Comparison of ENCODE assay signal across 8 cellular contexts in the genomic region with DNA sequence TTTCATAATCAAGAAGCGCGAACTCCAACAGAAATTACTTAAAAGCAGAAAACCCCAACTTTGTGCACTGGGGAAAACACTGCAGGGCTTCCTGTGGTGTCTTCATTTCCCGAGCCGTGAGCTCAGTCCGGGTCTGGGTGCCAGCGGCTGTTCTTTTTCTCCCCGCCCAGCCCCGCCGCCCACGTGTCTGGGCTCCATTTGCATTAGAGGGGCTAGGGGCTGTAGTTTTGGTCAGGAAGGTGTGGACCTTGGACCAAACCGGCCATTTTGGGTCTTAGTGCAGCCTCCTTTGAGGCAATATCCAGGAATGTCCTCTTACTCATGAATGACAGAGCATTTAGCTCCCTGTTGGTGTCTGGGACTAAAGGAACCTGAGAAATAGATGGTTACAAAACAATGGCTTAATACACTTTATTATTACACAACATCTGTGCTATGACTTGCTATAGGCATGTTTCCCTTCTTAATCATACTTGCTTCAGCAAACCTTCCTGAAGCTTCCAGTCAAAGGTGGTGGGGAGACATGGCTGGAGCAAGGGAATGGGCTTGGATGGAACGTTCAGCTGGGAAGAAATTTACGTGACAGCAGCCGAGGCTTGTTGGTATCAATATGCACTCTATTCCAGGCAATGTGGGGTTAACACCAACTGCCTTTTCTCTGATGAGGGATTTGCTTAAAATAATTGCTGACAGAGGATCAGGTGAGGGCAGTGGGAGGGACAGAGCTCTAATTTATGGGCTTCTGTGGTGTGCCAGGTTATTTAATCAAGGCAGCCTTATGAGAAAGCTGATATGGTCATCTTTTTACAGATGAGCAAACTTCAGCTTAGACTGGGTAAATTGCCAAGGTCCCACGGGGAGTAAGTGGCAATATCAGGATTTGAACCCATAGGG. TPM values are rescaled to one million over a fixed set of nuclear protein-coding genes. Genes with fewer than 3 reads are reported as not detected.
A peak's percentile ranks its signal among the peaks of the same experiment; 100 is the strongest.
DNase-seq lines count a peak whose midpoint lies in the region; ATAC-seq and TF ChIP-seq lines count a peak whose summit lies in the region.

No MANE protein-coding gene starts in this region.

- ATAC-seq in HG03139 (IDR thresholded peaks at IDR 0.05; ENCODE audit: unreplicated experiment) (peak; percentile 28), HG03108 (IDR thresholded peaks at IDR 0.05; ENCODE audit: unreplicated experiment) (no peak)

- H3K36me3 ChIP-seq in Peyer's patch (no peaks in the 10 kb centered on the region), left ventricle myocardium inferior (no peaks in the 10 kb centered on the region)

- H3K4me1 ChIP-seq in Peyer's patch (peaks cover 0 to 25% (median 10%) of the 10 kb centered on the region in 4 donors), left ventricle myocardium inferior (peaks cover 47% of the 10 kb centered on the region)

- peak overlapping the region; percentile 59 to 80 (median 78) for H3K4me3 ChIP-seq in Peyer's patch
- H3K4me3 ChIP-seq in left ventricle myocardium inferior, result peak overlapping the region; percentile 81

- TF ChIP-seq POLR2A in Peyer's patch (IDR thresholded peaks at IDR 0.05), result no peak

- H3K27me3 ChIP-seq in Peyer's patch, result no peaks in the 10 kb centered on the region
- no peaks in the 10 kb centered on the region for H3K27me3 ChIP-seq in left ventricle myocardium inferior (ENCODE audit: low read depth)

- H3K27ac ChIP-seq in Peyer's patch (peak overlapping the region; percentile 68 to 83 (median 81)), adipose tissue (ENCODE audit: low read depth, low read length) (peak overlapping the region; percentile 85), left ventricle myocardium inferior (replicated peaks) (peak overlapping the region; percentile 88)

- TF ChIP-seq CTCF in Peyer's patch (IDR thresholded peaks at IDR 0.05) (no peak), left ventricle myocardium inferior (IDR thresholded peaks at IDR 0.05; ENCODE audit: borderline replicate concordance) (no peak)

- 8 to 12% (median 10%) methylated on average over 15 of the region's 15 CpGs for WGBS in adipose tissue, 3 donors

- DNase-seq in D341Med (ENCODE audit: low spot score), result peak; percentile 61
- DNase-seq in Peyer's patch, result peak in 2 of 3 donors; percentile 47 to 70
- peak; percentile 65 for DNase-seq in left ventricle myocardium inferior
- peak; percentile 94 for DNase-seq in posterior vena cava (ENCODE audit: low spot score)
- DNase-seq in NCI-H128 (lab: John Stamatoyannopoulos, UW; ENCODE audit: unreplicated experiment), result no peak

- H3K9me3 ChIP-seq in Peyer's patch (no peaks in the 10 kb centered on the region), left ventricle myocardium inferior (replicated peaks) (no peaks in the 10 kb centered on the region)

- intact Hi-C loops in left ventricle myocardium inferior (cut with micrococcal nuclease) (no loop called here), posterior vena cava (cut with DNase I) (loop anchor here in 1 of 2 donors (10.0 kb wide), 1 partner anchor 48 kb away; no protein-coding TSS in a partner anchor)

RNA-seq across cellular contexts. Expression of gene AGTRAP, which starts 1.1 kb away (rescaled TPM):
- total RNA-seq in Peyer's patch (10 to 100 TPM in 3 of 4 donors, 1 to 10 TPM in 1; 9.5 to 32.2 (median 25.5) TPM), left ventricle myocardium inferior (16.6 TPM), posterior vena cava (10 to 100 TPM; 35.1 to 39.1 TPM)
- polyA plus RNA-seq in adipose tissue, result 10 to 100 TPM; 52.4 to 72.3 (median 63.3) TPM

RNA-seq across cellular contexts. Expression of gene C1orf167, which starts 25.0 kb away (rescaled TPM):
- total RNA-seq in Peyer's patch (not detected), left ventricle myocardium inferior (2.5 TPM), posterior vena cava (1 to 10 TPM; 2.1 to 2.3 TPM)
- polyA plus RNA-seq in adipose tissue, result 1 to 10 TPM in 2 of 3 donors, under 1 TPM in 1; 0.83 to 2.7 (median 2.1) TPM

RNA-seq across cellular contexts. Expression of gene DRAXIN, which starts 45.5 kb away (rescaled TPM):
- total RNA-seq in Peyer's patch, result not detected
- under 1 TPM; under 0.01 to 0.03 (median 0.01) TPM for polyA plus RNA-seq in adipose tissue
- 0.05 TPM for total RNA-seq in left ventricle myocardium inferior
- total RNA-seq in posterior vena cava, result under 1 TPM; 0.05 to 0.09 TPM

RNA-seq across cellular contexts. Expression of gene MAD2L2, which starts 56.0 kb away (rescaled TPM):
- total RNA-seq in Peyer's patch, result 10 to 100 TPM in 3 of 4 donors, 1 to 10 TPM in 1; 10.0 to 50.3 (median 11.5) TPM
- 10 to 100 TPM; 31.2 to 44.5 (median 43.7) TPM for polyA plus RNA-seq in adipose tissue
- total RNA-seq in left ventricle myocardium inferior, result 17.2 TPM
- 10 to 100 TPM; 18.4 to 22.6 TPM for total RNA-seq in posterior vena cava
